8 cellular contexts compared by ENCODE assay signal in the genomic region with DNA sequence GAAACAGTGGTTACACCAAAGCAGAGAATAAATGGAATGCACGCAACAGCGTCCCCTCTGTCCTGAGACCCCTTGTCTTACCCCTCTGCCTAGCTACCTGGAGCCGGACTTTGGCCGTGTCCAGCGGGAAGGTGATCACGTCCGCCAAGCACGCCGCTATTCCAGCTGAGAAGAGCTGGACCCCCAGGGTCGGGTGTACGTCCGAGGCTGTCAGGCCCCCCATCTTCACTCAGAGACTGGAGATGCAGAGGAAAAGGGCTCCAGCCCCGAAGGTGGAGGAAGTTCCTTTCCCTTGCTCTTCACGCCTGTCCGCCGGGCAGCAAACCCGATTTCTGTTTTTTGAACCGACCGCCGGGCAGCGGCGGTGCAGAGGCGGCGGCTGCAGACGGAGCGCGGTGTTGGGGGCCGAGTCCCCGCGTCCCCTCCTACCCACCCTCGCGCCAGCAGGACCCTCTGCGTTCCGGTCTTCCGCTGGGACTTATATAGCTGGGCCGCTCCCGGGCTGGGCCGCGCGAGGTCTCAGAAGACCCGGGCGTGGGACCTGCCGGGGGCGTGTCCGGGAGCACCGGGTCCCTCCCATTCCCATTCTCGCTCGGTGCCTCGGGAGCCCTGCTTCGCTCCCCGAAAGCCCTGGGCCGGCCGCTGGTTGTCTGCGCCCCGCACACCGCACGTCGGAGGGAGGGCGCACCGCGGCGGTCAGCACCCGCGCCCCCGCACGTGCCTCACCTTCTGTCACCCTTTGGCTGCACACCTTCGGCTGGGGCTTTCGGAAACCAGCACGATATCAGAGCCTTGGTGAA. TPM values are rescaled to one million over a fixed set of nuclear protein-coding genes. Genes with fewer than 3 reads are reported as not detected.
DNase-seq lines count a peak whose midpoint lies in the region; ATAC-seq and TF ChIP-seq lines count a peak whose summit lies in the region.

A gene with protein sequence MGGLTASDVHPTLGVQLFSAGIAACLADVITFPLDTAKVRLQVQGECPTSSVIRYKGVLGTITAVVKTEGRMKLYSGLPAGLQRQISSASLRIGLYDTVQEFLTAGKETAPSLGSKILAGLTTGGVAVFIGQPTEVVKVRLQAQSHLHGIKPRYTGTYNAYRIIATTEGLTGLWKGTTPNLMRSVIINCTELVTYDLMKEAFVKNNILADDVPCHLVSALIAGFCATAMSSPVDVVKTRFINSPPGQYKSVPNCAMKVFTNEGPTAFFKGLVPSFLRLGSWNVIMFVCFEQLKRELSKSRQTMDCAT (minus strand): TSS at position 455 of the 800 bp plus-strand sequence. CDS start 232 bp downstream, at position 223.

- peaks cover 51% of the 10 kb centered on the region for H3K27me3 Mint-ChIP-seq in activated CD4-positive, alpha-beta memory T cell treated with anti-CD3 and anti-CD28 coated beads for 36 hours

- H3K36me3 Mint-ChIP-seq in activated CD4-positive, alpha-beta memory T cell treated with anti-CD3 and anti-CD28 coated beads for 36 hours = no peaks in the 10 kb centered on the region

- no peak within 1 kb of the TSS for H3K27ac Mint-ChIP-seq in activated CD4-positive, alpha-beta memory T cell treated with anti-CD3 and anti-CD28 coated beads for 36 hours

- no peak within 1 kb of the TSS for H3K4me3 Mint-ChIP-seq in activated CD4-positive, alpha-beta memory T cell treated with anti-CD3 and anti-CD28 coated beads for 36 hours

- H3K4me1 ChIP-seq in breast epithelium = no peaks in the 10 kb centered on the region
- H3K4me1 ChIP-seq in subcutaneous abdominal adipose tissue (ENCODE audit: control insufficient read depth in 5 of 5, insufficient read depth in 5 of 5, low read length in 5 of 5) = peaks cover 0 to 25% (median 20%) of the 10 kb centered on the region in 5 donors

- peak within 1 kb of the TSS in 2 of 5 donors; percentile 15 to 59 for H3K9ac ChIP-seq in subcutaneous abdominal adipose tissue (ENCODE audit: low read length in 5 of 5)

- H3K27me3 ChIP-seq in breast epithelium (peaks cover 0 to 12% of the 10 kb centered on the region in 2 donors), subcutaneous abdominal adipose tissue (ENCODE audit: control insufficient read depth in 5 of 5, insufficient read depth in 4 of 5, low read length in 5 of 5) (peaks cover 9 to 33% (median 22%) of the 10 kb centered on the region in 5 donors)

- ATAC-seq in HG02840 (IDR thresholded peaks at IDR 0.05; ENCODE audit: low FRiP score, unreplicated experiment) = no peak

- no peaks in the 10 kb centered on the region for H3K36me3 ChIP-seq in breast epithelium
- no peaks in the 10 kb centered on the region for H3K36me3 ChIP-seq in subcutaneous abdominal adipose tissue (ENCODE audit: control insufficient read depth in 5 of 5, insufficient read depth in 5 of 5, low read length in 5 of 5)

- POLR2A ChIA-PET in activated CD4-positive, alpha-beta memory T cell treated with anti-CD3 and anti-CD28 coated beads for 36 hours (lab: Charles Lee) = no interaction called here

- H3K9me3 ChIP-seq in breast epithelium (peaks cover 6 to 16% of the 10 kb centered on the region in 2 donors), subcutaneous abdominal adipose tissue (ENCODE audit: control insufficient read depth in 5 of 5, low read length in 5 of 5) (peaks cover 0 to 13% (median 9%) of the 10 kb centered on the region in 5 donors)

- peaks cover 11% of the 10 kb centered on the region for H3K4me1 Mint-ChIP-seq in activated CD4-positive, alpha-beta memory T cell treated with anti-CD3 and anti-CD28 coated beads for 36 hours (ENCODE audit: low read depth)

- H3K27ac ChIP-seq in breast epithelium (no peak within 1 kb of the TSS), subcutaneous abdominal adipose tissue (ENCODE audit: low read depth, low read length) (no peak within 1 kb of the TSS)

- CTCF ChIA-PET in activated CD4-positive, alpha-beta memory T cell treated with anti-CD3 and anti-CD28 coated beads for 36 hours (lab: Charles Lee) = interaction anchor here (0.9 kb wide), 1 partner anchor 315 kb away, joined by 3 read pairs; no protein-coding TSS in a partner anchor

- no peak for TF ChIP-seq POLR2A in breast epithelium (IDR thresholded peaks at IDR 0.05)

- DNase-seq in activated CD8-positive, alpha-beta memory T cell treated with anti-CD3 and anti-CD28 coated beads, Interleukin-2, amount 50 U/mL, for 48 hours = peak; percentile 52
- DNase-seq in activated CD8-positive, alpha-beta memory T cell treated with anti-CD3 and anti-CD28 coated beads, Interleukin-2, amount 50 U/mL, for 4 hours = no peak
- DNase-seq in breast epithelium (ENCODE audit: low spot score in 2 of 2) (peak in 1 of 2 donors; percentile 53), kidney tubule cell (ENCODE audit: low spot score) (peak; percentile 13)
- DNase-seq in stimulated activated CD4-positive, alpha-beta T cell treated with anti-CD3 and anti-CD28 coated beads, Interleukin-4, amount 100 ng/mL, for 24 hours = no peak
- DNase-seq in activated CD4-positive, alpha-beta memory T cell treated with anti-CD3 and anti-CD28 coated beads for 36 hours = no peak

- intact Hi-C loops in breast epithelium (cut with DNase I; ENCODE audit: low total_unique reads) = no loop called here
- intact Hi-C loops in activated CD4-positive, alpha-beta memory T cell treated with anti-CD3 and anti-CD28 coated beads for 36 hours (cut with micrococcal nuclease) = no loop called here

- no peak for TF ChIP-seq CTCF in breast epithelium (IDR thresholded peaks at IDR 0.05)

- H3K4me3 ChIP-seq in breast epithelium (peak within 1 kb of the TSS; percentile 43 to 74 (median 59)), subcutaneous abdominal adipose tissue (ENCODE audit: low read depth in 1 of 5, low read length in 5 of 5) (peak within 1 kb of the TSS; percentile 55 to 67 (median 66))

- H3K9me3 Mint-ChIP-seq in activated CD4-positive, alpha-beta memory T cell treated with anti-CD3 and anti-CD28 coated beads for 36 hours = peaks cover 4% of the 10 kb centered on the region

RNA-seq across cellular contexts. Expression of the gene that starts here (rescaled TPM):
- total RNA-seq in breast epithelium = 1 to 10 TPM in 1 of 3 donors, under 1 TPM in 1, not detected in 1; 0.29 to 1.3 TPM
- not detected for total RNA-seq in activated CD4-positive, alpha-beta memory T cell treated with anti-CD3 and anti-CD28 coated beads for 36 hours

Comparison
In these comparisons a context has a peak if more than half of its experiments do, and no peak if none do; other contexts are left out.
1. DNase-seq: peak in activated CD8-positive, alpha-beta memory T cell treated with anti-CD3 and anti-CD28 coated beads, Interleukin-2, amount 50 U/mL, for 48 hours (single experiment) and kidney tubule cell (single experiment); none in activated CD8-positive, alpha-beta memory T cell treated with anti-CD3 and anti-CD28 coated beads, Interleukin-2, amount 50 U/mL, for 4 hours (single experiment), stimulated activated CD4-positive, alpha-beta T cell treated with anti-CD3 and anti-CD28 coated beads, Interleukin-4, amount 100 ng/mL, for 24 hours (single experiment) and activated CD4-positive, alpha-beta memory T cell treated with anti-CD3 and anti-CD28 coated beads for 36 hours (single experiment).